In the genomic region with DNA sequence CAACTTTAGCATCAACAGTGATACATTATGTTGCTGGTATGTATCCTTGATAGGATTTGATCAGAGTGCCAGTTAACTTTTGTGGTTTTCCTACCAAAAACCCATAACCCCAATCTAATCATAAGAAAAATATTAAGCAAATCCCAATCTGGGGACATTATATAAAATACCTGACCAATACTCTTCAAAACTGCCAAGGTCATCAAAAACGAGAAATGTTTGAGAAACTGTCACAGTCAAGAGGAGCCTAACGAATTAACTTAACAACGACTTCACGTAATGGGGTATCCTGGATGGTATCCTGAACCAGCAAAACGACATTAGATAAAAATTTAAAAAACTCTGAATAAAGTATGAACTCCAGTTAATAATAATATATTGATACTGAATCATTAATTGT, we compare ENCODE assay signal across 11 cellular contexts. TPM values are rescaled to one million over a fixed set of nuclear protein-coding genes. Genes with fewer than 3 reads are reported as not detected.
"Had no signal": no experiment of that assay in that cellular context is flagged by ENCODE, and none has a peak within 500 bp of the region (broad histone marks: within the 10 kb centered on the region; RNA-seq: fewer than 3 reads in every experiment).

No MANE protein-coding gene starts in this region.

- H3K4me2 ChIP-seq: KMS-11 had no signal

- FAIRE-seq: HTR-8/SVneo had no signal

- H3K4me1 ChIP-seq: HAP-1 had no signal

- H3K27ac ChIP-seq: GM23248, KMS-11 had no signal

- ATAC-seq: HCT116 had no signal

- H3K9ac ChIP-seq: GM23248, KMS-11 had no signal

- H3K9me3 ChIP-seq: HAP-1 had no signal

- H2AFZ ChIP-seq: GM23248 had no signal

- H3K4me3 ChIP-seq: GM23248, HAP-1 had no signal

- DNase-seq: GM23248, GOT3, H7, HFFc6, KBM-7 had no signal

- H3K36me3 ChIP-seq: HAP-1 had no signal

RNA-seq across cellular contexts. Expression of a gene that starts 58.4 kb away (rescaled TPM):
- total RNA-seq: GM23248, H4, H7, HFFc6, HT-29 had no signal
- polyA plus RNA-seq: GM23248 had no signal
